In the genomic region with DNA sequence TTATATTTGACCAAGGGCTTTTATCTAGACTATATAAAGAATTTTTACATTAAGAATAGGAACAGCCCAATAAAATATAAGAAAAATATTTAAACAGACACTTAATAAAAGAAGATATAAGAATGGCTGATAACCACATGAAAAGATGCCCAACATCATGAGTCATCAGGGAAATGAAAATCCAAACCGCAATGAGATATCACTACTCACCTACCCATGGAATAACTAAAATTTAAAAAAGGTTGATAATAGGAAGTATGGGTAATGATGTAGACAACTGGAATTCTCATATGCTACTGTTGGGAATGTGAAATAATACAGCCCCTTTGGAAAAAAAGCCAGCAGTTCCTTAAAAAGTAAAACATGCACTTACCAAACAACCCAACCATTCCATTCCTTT, we compare ENCODE assay signal across 21 cellular contexts.
DNase-seq lines count a peak whose midpoint lies in the region; ATAC-seq, FAIRE-seq and TF ChIP-seq lines count a peak whose summit lies in the region.
"Had no signal": no experiment of that assay in that cellular context is flagged by ENCODE, and none has a peak within 500 bp of the region (broad histone marks: within the 10 kb centered on the region; RNA-seq: fewer than 3 reads in every experiment).

No MANE protein-coding gene starts in this region.

- H2AFZ ChIP-seq in astrocyte (ENCODE audit: low read depth, low read length): no peak overlapping the region
- H2AFZ ChIP-seq: GM23338 had no signal

- ATAC-seq in HG03159 (IDR thresholded peaks at IDR 0.05; ENCODE audit: unreplicated experiment): no peak
- ATAC-seq: GM12878, GM23338 had no signal

- peak; percentile 2 for DNase-seq in NCI-H226
- DNase-seq in astrocyte (ENCODE audit: low read depth): peak; percentile 2
- DNase-seq in glomerular visceral epithelial cell (ENCODE audit: extremely low spot score): peak; percentile 48
- DNase-seq in immature natural killer cell: no peak
- no peak for DNase-seq in AG08396 (ENCODE audit: low spot score)
- no peak for DNase-seq in T-helper 2 cell
- DNase-seq: CD4-positive, alpha-beta memory T cell; DND-41; Kasumi-1; NCI-H1092 treated with DMSO at 0.1 percent for 48 hours; NCI-H1436 treated with DMSO at 0.1 percent for 48 hours; NCI-H1930; NCI-H2227 treated with DMSO at 0.1 percent for 48 hours; NCI-H510A treated with DMSO at 0.1 percent for 48 hours; NCI-H82; SHP77 had no signal

- no peaks in the 10 kb centered on the region for H3K79me2 ChIP-seq in astrocyte (ENCODE audit: insufficient read depth, low read length)

- peak overlapping the region; percentile 7 for H3K4me2 ChIP-seq in astrocyte (ENCODE audit: low read length)
- H3K4me2 ChIP-seq: BLaER1, GM23338 had no signal

- H3K36me3 ChIP-seq in astrocyte (ENCODE audit: insufficient read depth, low read length): no peaks in the 10 kb centered on the region
- H3K36me3 ChIP-seq: BLaER1, HAP-1 had no signal

- no peak for FAIRE-seq in astrocyte (lab: Jason Lieb, UNC)
- FAIRE-seq: GM12878 had no signal

- peaks cover 6% of the 10 kb centered on the region for H3K9me3 Mint-ChIP-seq in astrocyte (ENCODE audit: unreplicated experiment)
- H3K9me3 Mint-ChIP-seq in immature natural killer cell: peaks cover 0 to 11% (median 1%) of the 10 kb centered on the region in 6 donors
- H3K9me3 Mint-ChIP-seq: GM23338 had no signal

- H3K4me3 ChIP-seq in astrocyte (ENCODE audit: insufficient read depth, low read depth, low read length): no peak overlapping the region
- H3K4me3 ChIP-seq: BLaER1, GM12878, GM23338, HAP-1 had no signal

- no peaks in the 10 kb centered on the region for H3K9me3 ChIP-seq in astrocyte (ENCODE audit: insufficient read depth, low read depth, low read length)
- H3K9me3 ChIP-seq: HAP-1 had no signal

- H3K4me1 Mint-ChIP-seq in astrocyte (ENCODE audit: low read depth, unreplicated experiment) (no peaks in the 10 kb centered on the region), immature natural killer cell (no peaks in the 10 kb centered on the region)
- H3K4me1 Mint-ChIP-seq: CD4-positive, alpha-beta memory T cell; GM23338 had no signal

- H3K27me3 Mint-ChIP-seq in astrocyte (ENCODE audit: low read depth, unreplicated experiment): peaks cover 4% of the 10 kb centered on the region
- H3K27me3 Mint-ChIP-seq in immature natural killer cell (ENCODE audit: low read depth in 3 of 3): no peaks in the 10 kb centered on the region
- H3K27me3 Mint-ChIP-seq: CD4-positive, alpha-beta memory T cell had no signal

- H3K27me3 ChIP-seq in astrocyte (ENCODE audit: insufficient read depth, low read length): no peaks in the 10 kb centered on the region
- H3K27me3 ChIP-seq: BLaER1 had no signal

- no peaks in the 10 kb centered on the region for H3K4me1 ChIP-seq in astrocyte (ENCODE audit: insufficient read depth, low read length)
- H3K4me1 ChIP-seq: HAP-1 had no signal

- no peak for TF ChIP-seq CTCF in astrocyte (IDR thresholded peaks at IDR 0.05; ENCODE audit: insufficient read depth, low read depth, low read length)

- no peak overlapping the region for H3K4me3 Mint-ChIP-seq in astrocyte (ENCODE audit: unreplicated experiment)
- H3K4me3 Mint-ChIP-seq in immature natural killer cell: no peak overlapping the region
- H3K4me3 Mint-ChIP-seq: CD4-positive, alpha-beta memory T cell; GM23338 had no signal

- H4K20me1 ChIP-seq in astrocyte (ENCODE audit: insufficient read depth, low read length): no peaks in the 10 kb centered on the region
- H4K20me1 ChIP-seq: BLaER1 had no signal

- no peak overlapping the region for H3K9ac ChIP-seq in astrocyte (ENCODE audit: low read length)
- H3K9ac ChIP-seq: BLaER1 had no signal

- H3K27ac Mint-ChIP-seq in astrocyte (ENCODE audit: unreplicated experiment) (no peak overlapping the region), immature natural killer cell (no peak overlapping the region)
- H3K27ac Mint-ChIP-seq: CD4-positive, alpha-beta memory T cell; GM23338 had no signal

- H3K36me3 Mint-ChIP-seq in astrocyte (ENCODE audit: low read depth, unreplicated experiment) (no peaks in the 10 kb centered on the region), immature natural killer cell (no peaks in the 10 kb centered on the region)
- H3K36me3 Mint-ChIP-seq: CD4-positive, alpha-beta memory T cell had no signal

- no peak overlapping the region for H3K27ac ChIP-seq in astrocyte (ENCODE audit: low read depth, low read length)
- H3K27ac ChIP-seq: BLaER1 had no signal

Comparison
In these comparisons a context has a peak if more than half of its experiments do, and no peak if none do; other contexts are left out.
1. DNase-seq: peak in NCI-H226 (single experiment), astrocyte (single experiment) and glomerular visceral epithelial cell (single experiment); none in immature natural killer cell (0 of 3), AG08396 (single experiment) and T-helper 2 cell (0 of 5).